Comparison of ENCODE assay signal across 8 cellular contexts in the genomic region with DNA sequence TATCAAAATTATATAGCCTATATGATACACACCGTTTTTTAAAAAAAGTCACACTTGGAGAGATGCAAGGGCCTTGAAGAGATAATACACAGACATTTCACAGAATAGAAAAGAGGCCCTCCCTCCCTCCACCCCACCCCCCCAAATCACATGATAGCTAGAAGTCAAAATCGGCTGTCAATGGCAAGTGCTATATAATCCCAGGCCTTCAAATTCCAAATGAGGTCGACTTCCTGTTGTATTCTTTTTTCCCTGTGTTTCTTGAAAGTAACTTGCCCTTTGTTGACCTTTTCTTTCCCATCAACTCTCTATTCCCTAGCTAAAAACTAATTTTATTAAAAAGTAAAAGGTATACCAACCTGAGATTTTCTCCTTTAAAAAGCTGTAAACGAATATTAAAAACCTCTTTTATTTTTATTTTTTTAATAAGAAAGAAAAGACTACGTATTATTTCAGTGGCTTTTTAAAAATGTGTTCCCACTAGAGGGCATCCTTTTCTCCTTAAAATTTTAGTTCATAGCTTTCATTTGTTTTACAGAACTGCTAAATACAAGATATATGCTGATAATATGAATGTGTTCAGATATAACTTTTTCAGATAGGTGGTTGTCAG. TPM values are rescaled to one million over a fixed set of nuclear protein-coding genes. Genes with fewer than 3 reads are reported as not detected.
DNase-seq lines count a peak whose midpoint lies in the region; ATAC-seq, FAIRE-seq and TF ChIP-seq lines count a peak whose summit lies in the region.

No MANE protein-coding gene starts in this region.

- H3K56ac ChIP-seq in H1 (replicated peaks; ENCODE audit: insufficient read length, low read depth, low read length) = no peak overlapping the region

- intact Hi-C loops in activated CD4-positive, alpha-beta T cell treated with anti-CD3 and anti-CD28 coated beads, Interleukin-2, amount 10 ng/mL, durations not matched to agents 24 days and 14 days (cut with micrococcal nuclease) = no loop called here

- peaks cover 5 to 6% of the 10 kb centered on the region in 2 experiments for H4K20me1 ChIP-seq in H1 (replicated peaks in 1 of 2; ENCODE audit: control insufficient read depth in 1 of 2, insufficient read depth in 2 of 2, low read length in 2 of 2)

- peaks cover 48% of the 10 kb centered on the region for H3K4me1 Mint-ChIP-seq in activated CD4-positive, alpha-beta T cell treated with anti-CD3 and anti-CD28 coated beads, Interleukin-2, amount 10 ng/mL, durations not matched to agents 24 days and 14 days
- peaks cover 36% of the 10 kb centered on the region for H3K4me1 Mint-ChIP-seq in progenitor cell of endocrine pancreas (ENCODE audit: low read depth)

- H3K79me2 ChIP-seq in H1 (ENCODE audit: control insufficient read depth in 1 of 2, insufficient read depth in 2 of 2, low read length in 2 of 2) = peaks cover 19 to 96% of the 10 kb centered on the region in 2 experiments

- H3K27me3 Mint-ChIP-seq in activated CD4-positive, alpha-beta T cell treated with anti-CD3 and anti-CD28 coated beads, Interleukin-2, amount 10 ng/mL, durations not matched to agents 24 days and 14 days = no peaks in the 10 kb centered on the region
- no peaks in the 10 kb centered on the region for H3K27me3 Mint-ChIP-seq in progenitor cell of endocrine pancreas

- H3K36me3 ChIP-seq in NT2/D1 (ENCODE audit: insufficient read depth, insufficient read length, low read length) (no peaks in the 10 kb centered on the region), H1 (ENCODE audit: control insufficient read depth in 2 of 4, insufficient read depth in 4 of 4, low read length in 3 of 4) (no peaks in the 10 kb centered on the region)

- no peaks in the 10 kb centered on the region for H3K9me3 Mint-ChIP-seq in activated CD4-positive, alpha-beta T cell treated with anti-CD3 and anti-CD28 coated beads, Interleukin-2, amount 10 ng/mL, durations not matched to agents 24 days and 14 days
- no peaks in the 10 kb centered on the region for H3K9me3 Mint-ChIP-seq in progenitor cell of endocrine pancreas (ENCODE audit: low read depth)

- peaks cover 3% of the 10 kb centered on the region for H3K79me1 ChIP-seq in H1 (ENCODE audit: low read depth, low read length)

- H3K9me3 ChIP-seq in NT2/D1 (ENCODE audit: insufficient read depth, low read length) (no peaks in the 10 kb centered on the region), H1 (ENCODE audit: insufficient read depth in 2 of 2, low read depth in 1 of 2, low read length in 1 of 2) (no peaks in the 10 kb centered on the region)

- no peak for TF ChIP-seq EP300 in H1 (IDR thresholded peaks at IDR 0.05; ENCODE audit: borderline replicate concordance in 1 of 2, low read depth in 2 of 2, low read length in 2 of 2)

- H3K4me2 ChIP-seq in H1 (ENCODE audit: insufficient read depth in 1 of 2, low read depth in 2 of 2, low read length in 2 of 2) = no peak overlapping the region

- H3K4me1 ChIP-seq in NT2/D1 (ENCODE audit: insufficient read depth, insufficient read length) (no peaks in the 10 kb centered on the region), H1 (replicated peaks in 1 of 4; ENCODE audit: control insufficient read depth in 3 of 4, insufficient read depth in 4 of 4, low read length in 3 of 4) (peaks cover 0 to 2% (median 0%) of the 10 kb centered on the region in 4 experiments; a peak in 2 of 7 replicates)

- H3K27ac ChIP-seq in H1 (ENCODE audit: low read depth, low read length) = no peak overlapping the region

- H3K27ac Mint-ChIP-seq in activated CD4-positive, alpha-beta T cell treated with anti-CD3 and anti-CD28 coated beads, Interleukin-2, amount 10 ng/mL, durations not matched to agents 24 days and 14 days = peak overlapping the region; percentile 83
- H3K27ac Mint-ChIP-seq in progenitor cell of endocrine pancreas = peak overlapping the region; percentile 89

- no peak overlapping the region for H3K9ac ChIP-seq in NT2/D1 (ENCODE audit: insufficient read length, low read depth)
- H3K9ac ChIP-seq in H1 (replicated peaks in 1 of 4; ENCODE audit: extremely low read depth in 1 of 4, low read depth in 3 of 4, low read length in 3 of 4) = no peak overlapping the region

- H2BK5ac ChIP-seq in H1 (ENCODE audit: low read depth, low read length) = no peak overlapping the region

- no peak overlapping the region for H3K4me3 Mint-ChIP-seq in activated CD4-positive, alpha-beta T cell treated with anti-CD3 and anti-CD28 coated beads, Interleukin-2, amount 10 ng/mL, durations not matched to agents 24 days and 14 days
- no peak overlapping the region for H3K4me3 Mint-ChIP-seq in progenitor cell of endocrine pancreas (ENCODE audit: low read depth)

- H4K8ac ChIP-seq in H1 (ENCODE audit: extremely low read depth, insufficient read depth, low read length) = no peak overlapping the region

- no peaks in the 10 kb centered on the region for H3K23me2 ChIP-seq in H1 (ENCODE audit: low read depth, low read length)

- H2BK12ac ChIP-seq in H1 (ENCODE audit: low read depth, low read length) = no peak overlapping the region

- H2BK15ac ChIP-seq in H1 (ENCODE audit: low read length) = no peak overlapping the region

- CTCF ChIA-PET in H1 (lab: Charles Lee; ENCODE audit: partially characterized antibody) (interaction anchor here (0.6 to 2.1 kb wide), 19 partner anchors 9 to 928 kb away, joined by 3 to 14 read pairs (median 3); no protein-coding TSS in a partner anchor), GM10248 (lab: Yijun Ruan, JAX) (interaction anchor here (0.8 to 1.8 kb wide), 17 partner anchors 10 to 316 kb away, joined by 3 to 12 read pairs (median 4); no protein-coding TSS in a partner anchor)

- no peak overlapping the region for H2BK120ac ChIP-seq in H1 (replicated peaks; ENCODE audit: low read depth, low read length)

- no peak overlapping the region for H3K4ac ChIP-seq in H1 (replicated peaks; ENCODE audit: insufficient read length, low read depth, low read length)

- no peak overlapping the region for H4K5ac ChIP-seq in H1 (ENCODE audit: insufficient read length, low read depth, low read length)

- POLR2A ChIA-PET in H1 (lab: Charles Lee; ENCODE audit: partially characterized antibody) (interaction anchor here (0.9 to 1.2 kb wide), 2 partner anchors 39 to 60 kb away, joined by 3 read pairs; no protein-coding TSS in a partner anchor), GM10248 (lab: Yijun Ruan, JAX) (no interaction called here)

- WGBS in H1 (ENCODE audit: extremely low coverage in 1 of 2, insufficient coverage in 1 of 2, insufficient read length in 1 of 2, insufficient replicate concordance in 2 of 2, low coverage in 1 of 2, low lambda C conversion rate in 2 of 2, missing lambda C conversion rate in 1 of 2), 2 experiments = 41% methylated on average over 5 of the region's 5 CpGs; no CpG with 5 or more reads in 1 of the 2 experiments

- FAIRE-seq in H1 (lab: Jason Lieb, UNC) = peak; percentile 7

- TF ChIP-seq RAD21 in H1 (IDR thresholded peaks at IDR 0.05 in 1 of 2, conservative IDR thresholded peaks at IDR 0.05 in 1 of 2; ENCODE audit: low read depth in 2 of 2, low read length in 2 of 2) = no peak

- peak in 1 of 3 experiments; percentile 15; a peak in 2 of 4 replicates for TF ChIP-seq CTCF in H1 (IDR thresholded peaks at IDR 0.05; ENCODE audit: control extremely low read depth in 1 of 3, insufficient read depth in 1 of 3, low read depth in 1 of 3, low read length in 3 of 3)
- TF ChIP-seq CTCF in progenitor cell of endocrine pancreas (IDR thresholded peaks at IDR 0.05; ENCODE audit: unreplicated experiment) = peak; percentile 50
- TF ChIP-seq CTCF in GM10248 (IDR thresholded peaks at IDR 0.05; ENCODE audit: control extremely low read depth, extremely low read depth, low read depth, missing control alignments) = no peak

- H3K18ac ChIP-seq in H1 (ENCODE audit: extremely low read depth, low read length) = no peak overlapping the region

- no peak for TF ChIP-seq POLR2A in H1 (IDR thresholded peaks at IDR 0.05; ENCODE audit: control extremely low read depth in 1 of 2, low read depth in 2 of 2, low read length in 2 of 2)

- H3K23ac ChIP-seq in H1 (ENCODE audit: insufficient read length) = no peak overlapping the region

- no peak overlapping the region for H2BK20ac ChIP-seq in H1 (ENCODE audit: low read length)

- no peak for DNase-seq in activated CD4-positive, alpha-beta T cell treated with anti-CD3 and anti-CD28 coated beads, Interleukin-2, amount 10 ng/mL, durations not matched to agents 24 days and 14 days
- DNase-seq in activated CD4-positive, alpha-beta T cell treated with anti-CD3 and anti-CD28 coated beads for 1 hour = no peak
- DNase-seq in NT2/D1 (ENCODE audit: low read depth, low spot score) (peak; percentile 28), H1 (ENCODE audit: low read depth in 1 of 2, low spot score in 2 of 2) (no peak), progenitor cell of endocrine pancreas (ENCODE audit: low spot score, unreplicated experiment) (no peak), GM10248 (ENCODE audit: extremely low spot score) (no peak)

- no peak overlapping the region for H2AK5ac ChIP-seq in H1 (ENCODE audit: low read depth, low read length)

- peaks cover 14% of the 10 kb centered on the region for H3K36me3 Mint-ChIP-seq in activated CD4-positive, alpha-beta T cell treated with anti-CD3 and anti-CD28 coated beads, Interleukin-2, amount 10 ng/mL, durations not matched to agents 24 days and 14 days (ENCODE audit: low read depth)
- H3K36me3 Mint-ChIP-seq in progenitor cell of endocrine pancreas (ENCODE audit: insufficient read depth) = peaks cover 6% of the 10 kb centered on the region

- ATAC-seq in GM18870 (IDR thresholded peaks at IDR 0.05; ENCODE audit: unreplicated experiment) (no peak), GM21737 (IDR thresholded peaks at IDR 0.05; ENCODE audit: unreplicated experiment) (no peak)

- H4K91ac ChIP-seq in H1 (replicated peaks; ENCODE audit: insufficient read length, low read length) = no peak overlapping the region

- no peak overlapping the region for H2AFZ ChIP-seq in H1 (ENCODE audit: low read length)

- H3K14ac ChIP-seq in H1 (ENCODE audit: insufficient read length) = no peak overlapping the region

- no peak overlapping the region for H3K4me3 ChIP-seq in NT2/D1 (ENCODE audit: insufficient read length, low read depth)
- no peak overlapping the region for H3K4me3 ChIP-seq in H1 (ENCODE audit: extremely low read depth in 1 of 4, insufficient read depth in 2 of 4, low read depth in 3 of 4, low read length in 4 of 4)

- H3K27me3 ChIP-seq in NT2/D1 (ENCODE audit: insufficient read depth, insufficient read length) (no peaks in the 10 kb centered on the region), H1 (replicated peaks in 1 of 4; ENCODE audit: control insufficient read depth in 3 of 4, extremely low read depth in 1 of 4, insufficient read depth in 3 of 4, low read length in 3 of 4) (no peaks in the 10 kb centered on the region)

RNA-seq across cellular contexts. Expression of a gene that starts 46.6 kb away (rescaled TPM):
- total RNA-seq in activated CD4-positive, alpha-beta T cell treated with anti-CD3 and anti-CD28 coated beads, Interleukin-2, amount 10 ng/mL, durations not matched to agents 24 days and 14 days = 98.1 and 101 TPM in 2 replicates
- 149 and 152 TPM in 2 replicates for total RNA-seq in H1 (2021; fragmentation: NEBNext Ultra II Directional; extraction: Animal tissue kit (Norgen Biotek cat#: 25700))
- 55.8 and 86.9 TPM in 2 replicates for polyA plus RNA-seq in H1 (2011; rRNA removed)
- polyA plus RNA-seq in H1 (2011; cell fraction: cytosol; rRNA removed) = 97.8 TPM
- 33.5 TPM for polyA plus RNA-seq in H1 (2011; cell fraction: nucleus; rRNA removed)
- 81.0 to 111 TPM (median 94.5 TPM) in 4 replicates for polyA plus RNA-seq in H1 (2012, experiment 1 of 2)
- 41.2 TPM for polyA plus RNA-seq in H1 (2012, experiment 2 of 2)
- polyA plus RNA-seq in H1 (2013, experiment 1 of 2) = 43.4 TPM
- 45.1 TPM for polyA plus RNA-seq in H1 (2013, experiment 2 of 2)
- polyA minus RNA-seq in H1 (2011; rRNA and poly(A)+ RNA removed) = 140 and 147 TPM in 2 replicates
- 58.9 TPM for polyA minus RNA-seq in H1 (2011; cell fraction: cytosol; rRNA and poly(A)+ RNA removed)
- 50.0 TPM for polyA minus RNA-seq in H1 (2011; cell fraction: nucleus; rRNA and poly(A)+ RNA removed)
- 61.3 and 62.1 TPM in 2 replicates for total RNA-seq in progenitor cell of endocrine pancreas
